In genomic region chr5:7825630-7826029, GRCh38 we compare ENCODE assay signal across 37 cellular contexts. TPM values are rescaled to one million over a fixed set of nuclear protein-coding genes. Genes with fewer than 3 reads are reported as not detected.
"Had no signal": no experiment of that assay in that cellular context is flagged by ENCODE, and none has a peak within 500 bp of the region (broad histone marks: within the 10 kb centered on the region; RNA-seq: fewer than 3 reads in every experiment).

No MANE protein-coding gene starts in this region.

- H3K27me3 ChIP-seq: ascending aorta, breast epithelium, cardiac muscle cell, colonic mucosa, esophagus squamous epithelium, gastroesophageal sphincter had no signal

- H3K9me3 Mint-ChIP-seq: activated CD4-positive, alpha-beta memory T cell treated with anti-CD3 and anti-CD28 coated beads for 36 hours; activated CD4-positive, alpha-beta T cell treated with anti-CD3 and anti-CD28 coated beads, Interleukin-2, amount 10 ng/mL, durations not matched to agents 24 days and 14 days; activated naive CD4-positive, alpha-beta T cell treated with anti-CD3 and anti-CD28 coated beads, Interleukin-2, amount 10 ng/mL, durations not matched to agents 7 days and 5 days; activated naive CD4-positive, alpha-beta T cell treated with anti-CD3 and anti-CD28 coated beads, Interleukin-2, amount 50 U/mL, for 72 hours; activated naive CD8-positive, alpha-beta T cell treated with anti-CD3 and anti-CD28 coated beads, Interleukin-2, amount 10 ng/mL, durations not matched to agents 7 days and 5 days; activated T-helper 1 cell treated with anti-CD3 and anti-CD28 coated beads, Interleukin-12 subunit alpha, Interleukin-12 subunit beta, Interleukin-2, Interleukin-4 antibody, amounts not matched to agents 30 ng/mL and 10 ng/mL and 1 ng/mL, durations not matched to agents 14 hours and 24 hours and 36 hours; brain had no signal

- H3K36me3 Mint-ChIP-seq: activated CD4-positive, alpha-beta memory T cell treated with anti-CD3 and anti-CD28 coated beads for 36 hours; activated CD8-positive, alpha-beta memory T cell treated with anti-CD3 and anti-CD28 coated beads, Interleukin-2, amount 10 ng/mL, durations not matched to agents 7 days and 5 days; activated naive CD4-positive, alpha-beta T cell treated with anti-CD3 and anti-CD28 coated beads, Interleukin-2, amount 10 ng/mL, durations not matched to agents 7 days and 5 days; activated naive CD4-positive, alpha-beta T cell treated with anti-CD3 and anti-CD28 coated beads, Interleukin-2, amount 50 U/mL, for 72 hours; activated naive CD8-positive, alpha-beta T cell treated with anti-CD3 and anti-CD28 coated beads, Interleukin-2, amount 10 ng/mL, durations not matched to agents 7 days and 5 days; brain had no signal

- H3K36me3 ChIP-seq: breast epithelium, cardiac muscle cell, colonic mucosa, esophagus squamous epithelium had no signal

- H3K4me1 ChIP-seq: ascending aorta, breast epithelium, colonic mucosa, esophagus squamous epithelium, gastroesophageal sphincter had no signal

- H3K9me3 ChIP-seq: ascending aorta, breast epithelium, colonic mucosa, esophagus squamous epithelium, gastroesophageal sphincter had no signal

- H3K4me3 Mint-ChIP-seq: activated CD4-positive, alpha-beta memory T cell treated with anti-CD3 and anti-CD28 coated beads for 36 hours; activated CD4-positive, alpha-beta T cell treated with anti-CD3 and anti-CD28 coated beads for 36 hours; activated CD4-positive, alpha-beta T cell treated with anti-CD3 and anti-CD28 coated beads, Interleukin-2, amount 10 ng/mL, durations not matched to agents 24 days and 14 days; activated CD8-positive, alpha-beta memory T cell treated with anti-CD3 and anti-CD28 coated beads, Interleukin-2, amount 10 ng/mL, durations not matched to agents 7 days and 5 days; activated CD8-positive, alpha-beta T cell treated with anti-CD3 and anti-CD28 coated beads, Interleukin-2, amount 10 ng/mL, durations not matched to agents 7 days and 5 days; activated naive CD4-positive, alpha-beta T cell treated with anti-CD3 and anti-CD28 coated beads, Interleukin-2, amount 10 ng/mL, durations not matched to agents 7 days and 5 days; activated naive CD8-positive, alpha-beta T cell treated with anti-CD3 and anti-CD28 coated beads, Interleukin-2, amount 10 ng/mL, durations not matched to agents 7 days and 5 days; activated T-helper 1 cell treated with anti-CD3 and anti-CD28 coated beads, Interleukin-12 subunit alpha, Interleukin-12 subunit beta, Interleukin-2, Interleukin-4 antibody, amounts not matched to agents 30 ng/mL and 10 ng/mL and 1 ng/mL, durations not matched to agents 14 hours and 24 hours and 36 hours; brain had no signal

- DNase-seq: activated CD4-positive, alpha-beta memory T cell treated with anti-CD3 and anti-CD28 coated beads for 36 hours; activated CD4-positive, alpha-beta T cell treated with anti-CD3 and anti-CD28 coated beads for 36 hours; activated CD4-positive, alpha-beta T cell treated with anti-CD3 and anti-CD28 coated beads, Interleukin-2, amount 10 ng/mL, durations not matched to agents 24 days and 14 days; activated CD4-positive, CD25-positive, alpha-beta regulatory T cell; activated CD4-positive, CD25-positive, alpha-beta regulatory T cell treated with anti-CD3 and anti-CD28 coated beads, Interleukin-2, amount 50 U/mL, for 72 hours; activated CD8-positive, alpha-beta memory T cell treated with anti-CD3 and anti-CD28 coated beads, Interleukin-2, amount 10 ng/mL, durations not matched to agents 7 days and 5 days; activated CD8-positive, alpha-beta memory T cell treated with anti-CD3 and anti-CD28 coated beads, Interleukin-2, amount 50 U/mL, for 4 hours; activated CD8-positive, alpha-beta T cell treated with anti-CD3 and anti-CD28 coated beads, Interleukin-2, amount 10 ng/mL, durations not matched to agents 7 days and 5 days; activated gamma-delta T cell; activated naive CD4-positive, alpha-beta T cell; activated naive CD4-positive, alpha-beta T cell treated with anti-CD3 and anti-CD28 coated beads, Interleukin-2, amount 10 ng/mL, durations not matched to agents 7 days and 5 days; activated naive CD8-positive, alpha-beta T cell treated with anti-CD3 and anti-CD28 coated beads, Interleukin-2, amount 10 ng/mL, durations not matched to agents 7 days and 5 days; activated T-cell treated with anti-CD3 and anti-CD28 coated beads, Interleukin-2, amount 50 U/mL, for 1 hour; activated T-cell treated with anti-CD3 and anti-CD28 coated beads, Interleukin-2, amount 50 U/mL, for 48 hours; central memory CD4-positive, alpha-beta T cell; cerebellar nuclear complex; colonic mucosa; effector CD8-positive, alpha-beta T cell; esophagus squamous epithelium; foreskin melanocyte; head of caudate nucleus; T-helper 2 cell had no signal

- H3K27ac ChIP-seq: ascending aorta, breast epithelium, cardiac muscle cell, colonic mucosa, epithelial cell of prostate, esophagus squamous epithelium, gastroesophageal sphincter had no signal

- H3K4me1 Mint-ChIP-seq: activated CD4-positive, alpha-beta T cell treated with anti-CD3 and anti-CD28 coated beads for 36 hours; activated CD4-positive, alpha-beta T cell treated with anti-CD3 and anti-CD28 coated beads, Interleukin-2, amount 10 ng/mL, durations not matched to agents 24 days and 14 days; activated CD8-positive, alpha-beta memory T cell treated with anti-CD3 and anti-CD28 coated beads, Interleukin-2, amount 10 ng/mL, durations not matched to agents 7 days and 5 days; activated naive CD4-positive, alpha-beta T cell treated with anti-CD3 and anti-CD28 coated beads, Interleukin-2, amount 10 ng/mL, durations not matched to agents 7 days and 5 days; activated naive CD8-positive, alpha-beta T cell treated with anti-CD3 and anti-CD28 coated beads, Interleukin-2, amount 10 ng/mL, durations not matched to agents 7 days and 5 days had no signal

- FAIRE-seq: endometrium, endothelial cell of umbilical vein had no signal

- ATAC-seq: activated CD4-positive, alpha-beta T cell treated with anti-CD3 and anti-CD28 coated beads for 36 hours; activated CD8-positive, alpha-beta memory T cell treated with anti-CD3 and anti-CD28 coated beads, Interleukin-2, amount 10 ng/mL, durations not matched to agents 7 days and 5 days; activated CD8-positive, alpha-beta T cell treated with anti-CD3 and anti-CD28 coated beads, Interleukin-2, amount 10 ng/mL, durations not matched to agents 7 days and 5 days; activated naive CD4-positive, alpha-beta T cell treated with anti-CD3 and anti-CD28 coated beads, Interleukin-2, amount 50 U/mL, for 72 hours; gastroesophageal sphincter had no signal

- H3K4me3 ChIP-seq: ascending aorta, breast epithelium, cardiac muscle cell, colonic mucosa, esophagus squamous epithelium, gastroesophageal sphincter had no signal

- H3K27ac Mint-ChIP-seq: activated CD4-positive, alpha-beta memory T cell treated with anti-CD3 and anti-CD28 coated beads for 36 hours; activated CD4-positive, alpha-beta T cell treated with anti-CD3 and anti-CD28 coated beads for 36 hours; activated CD4-positive, alpha-beta T cell treated with anti-CD3 and anti-CD28 coated beads, Interleukin-2, amount 10 ng/mL, durations not matched to agents 24 days and 14 days; activated CD8-positive, alpha-beta memory T cell treated with anti-CD3 and anti-CD28 coated beads, Interleukin-2, amount 10 ng/mL, durations not matched to agents 7 days and 5 days; activated CD8-positive, alpha-beta T cell treated with anti-CD3 and anti-CD28 coated beads, Interleukin-2, amount 10 ng/mL, durations not matched to agents 7 days and 5 days; activated naive CD4-positive, alpha-beta T cell treated with anti-CD3 and anti-CD28 coated beads, Interleukin-2, amount 10 ng/mL, durations not matched to agents 7 days and 5 days; activated naive CD4-positive, alpha-beta T cell treated with anti-CD3 and anti-CD28 coated beads, Interleukin-2, amount 50 U/mL, for 72 hours; activated naive CD8-positive, alpha-beta T cell treated with anti-CD3 and anti-CD28 coated beads, Interleukin-2, amount 10 ng/mL, durations not matched to agents 7 days and 5 days; activated T-helper 1 cell treated with anti-CD3 and anti-CD28 coated beads, Interleukin-12 subunit alpha, Interleukin-12 subunit beta, Interleukin-2, Interleukin-4 antibody, amounts not matched to agents 30 ng/mL and 10 ng/mL and 1 ng/mL, durations not matched to agents 14 hours and 24 hours and 36 hours; brain had no signal

RNA-seq across cellular contexts. Expression of gene CFAP90, which starts 25.3 kb away (rescaled TPM):
- total RNA-seq: activated CD4-positive, alpha-beta memory T cell treated with anti-CD3 and anti-CD28 coated beads for 36 hours; activated CD4-positive, alpha-beta T cell treated with anti-CD3 and anti-CD28 coated beads for 36 hours; activated CD4-positive, alpha-beta T cell treated with anti-CD3 and anti-CD28 coated beads, Interleukin-2, amount 10 ng/mL, durations not matched to agents 24 days and 14 days; activated CD8-positive, alpha-beta memory T cell treated with anti-CD3 and anti-CD28 coated beads for 36 hours; activated CD8-positive, alpha-beta memory T cell treated with anti-CD3 and anti-CD28 coated beads, Interleukin-2, amount 10 ng/mL, durations not matched to agents 7 days and 5 days; activated CD8-positive, alpha-beta T cell treated with anti-CD3 and anti-CD28 coated beads, Interleukin-2, amount 10 ng/mL, durations not matched to agents 7 days and 5 days; activated naive CD4-positive, alpha-beta T cell treated with anti-CD3 and anti-CD28 coated beads, Interleukin-2, amount 50 U/mL, for 72 hours; activated naive CD8-positive, alpha-beta T cell treated with anti-CD3 and anti-CD28 coated beads, Interleukin-2, amount 10 ng/mL, durations not matched to agents 7 days and 5 days; activated T-helper 1 cell treated with anti-CD3 and anti-CD28 coated beads, Interleukin-12 subunit alpha, Interleukin-12 subunit beta, Interleukin-2, Interleukin-4 antibody, amounts not matched to agents 30 ng/mL and 10 ng/mL and 1 ng/mL, durations not matched to agents 14 hours and 24 hours and 36 hours; ascending aorta; cardiac muscle cell; colonic mucosa; dermis microvascular lymphatic vessel endothelial cell; endothelial cell of umbilical vein; esophagus squamous epithelium; fibroblast of lung; fibroblast of villous mesenchyme; T-helper 1 cell treated with Interleukin-12 subunit alpha and Interleukin-12 subunit beta and Interleukin-4 antibody, amounts not matched to agents 30 ng/mL and 1 ng/mL, for 36 hours had no signal
- polyA plus RNA-seq: fibroblast of lung had no signal

RNA-seq across cellular contexts. Expression of gene FASTKD3, which starts 43.2 kb away (rescaled TPM):
- total RNA-seq: ascending aorta had no signal
